12 cellular contexts compared by ENCODE assay signal in genomic region chr4:89161841-89162240, GRCh38.
"Had no signal": no experiment of that assay in that cellular context is flagged by ENCODE, and none has a peak within 500 bp of the region (broad histone marks: within the 10 kb centered on the region; RNA-seq: fewer than 3 reads in every experiment).

No MANE protein-coding gene starts in this region.

- H3K4me3 ChIP-seq: esophagus muscularis mucosa, lung, right atrium auricular region, smooth muscle cell, tibial nerve, vagina had no signal

- H3K4me1 ChIP-seq: esophagus muscularis mucosa, right atrium auricular region, tibial nerve, vagina had no signal

- H3K36me3 ChIP-seq: esophagus muscularis mucosa, right atrium auricular region, tibial nerve, vagina had no signal

- H3K27ac ChIP-seq: esophagus muscularis mucosa, right atrium auricular region, tibial nerve, vagina had no signal

- H3K9me3 ChIP-seq: esophagus muscularis mucosa, right atrium auricular region, tibial nerve, vagina had no signal

- H3K27me3 ChIP-seq: esophagus muscularis mucosa, right atrium auricular region, tibial nerve, vagina had no signal

- ATAC-seq: left cardiac atrium; naive thymus-derived CD4-positive, alpha-beta T cell; stimulated activated effector memory CD8-positive, alpha-beta T cell treated with anti-CD3 and anti-CD28 coated beads, Interleukin-12 subunit alpha, Interleukin-12 subunit beta, amount 100 ng/mL, for 72 hours had no signal

- DNase-seq: activated effector memory CD4-positive, alpha-beta T cell treated with Interleukin-2 at 50 U/mL for 16 hours; activated T-cell treated with anti-CD3 and anti-CD28 coated beads, Interleukin-2, amount 50 U/mL, for 1 hour; amygdala; left cardiac atrium; naive thymus-derived CD4-positive, alpha-beta T cell had no signal
